In genomic region chr7:136528329-136528728, GRCh38 we compare ENCODE assay signal across 11 cellular contexts.
DNase-seq lines count a peak whose midpoint lies in the region; ATAC-seq and TF ChIP-seq lines count a peak whose summit lies in the region.
"Had no signal": no experiment of that assay in that cellular context is flagged by ENCODE, and none has a peak within 500 bp of the region (broad histone marks: within the 10 kb centered on the region; RNA-seq: fewer than 3 reads in every experiment).

No MANE protein-coding gene starts in this region.

- H3K4me1 ChIP-seq in sigmoid colon = peaks cover 0 to 36% (median 21%) of the 10 kb centered on the region in 4 donors
- H3K4me1 ChIP-seq: tibial artery had no signal

- intact Hi-C loops in sigmoid colon (cut with DNase I) = no loop called here

- DNase-seq in GM04503 (ENCODE audit: low read depth) = peak; percentile 51
- DNase-seq in RWPE1 (ENCODE audit: low spot score) = peak; percentile 18
- peak; percentile 20 for DNase-seq in fibroblast of mammary gland (ENCODE audit: low read depth)
- DNase-seq in sigmoid colon = no peak
- DNase-seq in medulla oblongata (ENCODE audit: extremely low spot score) = no peak
- DNase-seq: NCI-H1694 treated with DMSO at 0.1 percent for 48 hours, right cardiac atrium, tibial artery had no signal

- H3K4me3 ChIP-seq in fibroblast of mammary gland (ENCODE audit: control insufficient read depth, low read depth, low read length) (no peak overlapping the region), sigmoid colon (no peak overlapping the region)
- H3K4me3 ChIP-seq: tibial artery had no signal

- H3K36me3 ChIP-seq in sigmoid colon = no peaks in the 10 kb centered on the region
- H3K36me3 ChIP-seq: tibial artery had no signal

- 50 to 63% methylated on average over 2 of the region's 2 CpGs for WGBS in sigmoid colon, 2 donors

- CTCF ChIA-PET in RWPE1 (lab: Yijun Ruan, JAX) = no interaction called here

- peak in 1 of 4 donors; percentile 6 for TF ChIP-seq EP300 in sigmoid colon (IDR thresholded peaks at IDR 0.05)

- ATAC-seq in HG02763 (IDR thresholded peaks at IDR 0.05; ENCODE audit: unreplicated experiment) (no peak), HG03378 (IDR thresholded peaks at IDR 0.05; ENCODE audit: unreplicated experiment) (no peak)
- ATAC-seq: right cardiac atrium had no signal

- H3K9me3 ChIP-seq in sigmoid colon = peaks cover 0 to 9% (median 0%) of the 10 kb centered on the region in 4 donors

- no peak for TF ChIP-seq POLR2A in sigmoid colon (IDR thresholded peaks at IDR 0.05)

- no peak overlapping the region for H3K27ac ChIP-seq in RWPE1
- H3K27ac ChIP-seq in sigmoid colon = peak overlapping the region in 3 of 4 donors; percentile 24 to 66 (median 44)
- H3K27ac ChIP-seq: tibial artery, VCaP had no signal

- POLR2A ChIA-PET in RWPE1 (lab: Yijun Ruan, JAX; ENCODE audit: low non-redundant PET) = no interaction called here

- H3K27me3 ChIP-seq in sigmoid colon = no peaks in the 10 kb centered on the region
- H3K27me3 ChIP-seq: tibial artery had no signal

- no peak for TF ChIP-seq CTCF in RWPE1 (conservative IDR thresholded peaks at IDR 0.05; ENCODE audit: low read depth)
- TF ChIP-seq CTCF in fibroblast of mammary gland (conservative IDR thresholded peaks at IDR 0.05; ENCODE audit: control insufficient read depth, insufficient read depth, low read depth, low read length) = no peak
- TF ChIP-seq CTCF in sigmoid colon (IDR thresholded peaks at IDR 0.05) = no peak

Comparison
In these comparisons a context has a peak if more than half of its experiments do, and no peak if none do; other contexts are left out.
1. DNase-seq: peak in GM04503 (single experiment), RWPE1 (single experiment) and fibroblast of mammary gland (single experiment); none in sigmoid colon (single experiment) and medulla oblongata (single experiment).